In the genomic region with DNA sequence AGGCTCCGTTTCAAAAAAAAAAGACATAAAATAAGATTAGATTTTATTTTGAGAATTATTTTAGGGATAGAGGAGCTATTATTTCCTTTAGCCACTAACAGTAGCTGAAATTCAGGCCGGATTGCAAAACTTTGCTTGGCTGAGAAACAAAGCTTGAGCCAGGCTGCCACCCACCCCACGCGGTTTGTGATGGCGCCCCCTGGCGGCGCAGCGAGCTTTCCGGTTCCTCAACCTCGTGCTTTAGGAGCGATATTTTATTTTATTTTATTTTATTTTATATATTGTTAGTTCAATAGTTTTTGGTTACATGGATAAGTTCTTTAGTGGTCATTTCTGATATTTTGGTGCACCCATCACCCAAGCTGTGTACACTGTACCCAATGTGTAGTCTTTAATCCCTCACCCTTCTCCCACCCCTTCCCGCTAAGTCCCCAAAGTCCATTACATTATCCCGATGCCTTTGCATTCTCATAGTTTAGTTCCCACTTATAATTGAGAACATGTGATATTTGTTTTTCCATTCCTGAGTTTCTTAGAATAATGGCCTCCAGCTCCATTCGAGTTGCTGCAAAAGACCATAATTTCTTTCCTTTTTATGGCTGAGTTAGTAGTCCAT, we compare ENCODE assay signal across 8 cellular contexts. TPM values are rescaled to one million over a fixed set of nuclear protein-coding genes. Genes with fewer than 3 reads are reported as not detected.
DNase-seq lines count a peak whose midpoint lies in the region; ATAC-seq and TF ChIP-seq lines count a peak whose summit lies in the region.

No MANE protein-coding gene starts in this region.

- CTCF ChIA-PET in CD4-positive, alpha-beta T cell (lab: Charles Lee) = interaction anchor here (0.9 to 1.6 kb wide), 2 partner anchors 9 to 42 kb away, joined by 3 read pairs; no protein-coding TSS in a partner anchor
- CTCF ChIA-PET in activated naive CD4-positive, alpha-beta T cell treated with anti-CD3 and anti-CD28 coated beads for 36 hours (lab: Charles Lee) = interaction anchor here (0.5 to 3.5 kb wide), 37 partner anchors 9 to 1979 kb away, joined by 3 to 36 read pairs (median 4); no protein-coding TSS in a partner anchor

- H3K4me1 ChIP-seq in smooth muscle cell (ENCODE audit: low read depth) = no peaks in the 10 kb centered on the region
- peaks cover 15% of the 10 kb centered on the region for H3K4me1 ChIP-seq in mucosa of descending colon (ENCODE audit: low read depth)

- peak; percentile 48 for TF ChIP-seq CTCF in CD4-positive, alpha-beta T cell (IDR thresholded peaks at IDR 0.05)
- peak; percentile 51 for TF ChIP-seq CTCF in NB4 (IDR thresholded peaks at IDR 0.05; ENCODE audit: low read depth, low read length)
- peak; percentile 44 for TF ChIP-seq CTCF in neural crest cell (conservative IDR thresholded peaks at IDR 0.05)
- no peak for TF ChIP-seq CTCF in smooth muscle cell (IDR thresholded peaks at IDR 0.05; ENCODE audit: borderline replicate concordance, insufficient read depth, poor library complexity, severe bottlenecking)
- TF ChIP-seq CTCF in mucosa of descending colon (IDR thresholded peaks at IDR 0.05) = no peak

- no peak overlapping the region for H3K27ac ChIP-seq in CD4-positive, alpha-beta T cell (ENCODE audit: low read depth, low read length)
- no peak overlapping the region for H3K27ac ChIP-seq in smooth muscle cell (ENCODE audit: low read depth)

- no peaks in the 10 kb centered on the region for H3K79me2 ChIP-seq in smooth muscle cell (ENCODE audit: low read depth)

- no peaks in the 10 kb centered on the region for H3K9me3 Mint-ChIP-seq in CD4-positive, alpha-beta T cell
- no peaks in the 10 kb centered on the region for H3K9me3 Mint-ChIP-seq in activated naive CD4-positive, alpha-beta T cell treated with anti-CD3 and anti-CD28 coated beads for 36 hours
- peaks cover 21% of the 10 kb centered on the region for H3K9me3 Mint-ChIP-seq in neural crest cell

- TF ChIP-seq POLR2A in NB4 (IDR thresholded peaks at IDR 0.05; ENCODE audit: extremely low read depth, insufficient read length) = no peak

- H3K4me1 Mint-ChIP-seq in CD4-positive, alpha-beta T cell (ENCODE audit: low read depth) = peaks cover 5% of the 10 kb centered on the region
- peaks cover 4% of the 10 kb centered on the region for H3K4me1 Mint-ChIP-seq in activated naive CD4-positive, alpha-beta T cell treated with anti-CD3 and anti-CD28 coated beads for 36 hours (ENCODE audit: low read depth)
- no peaks in the 10 kb centered on the region for H3K4me1 Mint-ChIP-seq in neural crest cell

- H3K9me3 ChIP-seq in CD4-positive, alpha-beta T cell (ENCODE audit: control insufficient read depth, low read length) = no peaks in the 10 kb centered on the region
- H3K9me3 ChIP-seq in smooth muscle cell (replicated peaks; ENCODE audit: low read depth) (no peaks in the 10 kb centered on the region), mucosa of descending colon (no peaks in the 10 kb centered on the region)

- H4K20me1 ChIP-seq in smooth muscle cell (ENCODE audit: low read depth) = no peaks in the 10 kb centered on the region

- peaks cover 18% of the 10 kb centered on the region for H3K27me3 ChIP-seq in CD4-positive, alpha-beta T cell (ENCODE audit: control insufficient read depth, insufficient read depth, low read length)
- H3K27me3 ChIP-seq in smooth muscle cell (ENCODE audit: low read depth) = no peaks in the 10 kb centered on the region

- WGBS in smooth muscle cell (ENCODE audit: low lambda C conversion rate) = 52% methylated on average over 14 of the region's 14 CpGs

- POLR2A ChIA-PET in CD4-positive, alpha-beta T cell (lab: Charles Lee) = interaction anchor here (0.6 kb wide), 1 partner anchor 508 kb away, joined by 3 read pairs; no protein-coding TSS in a partner anchor

- intact Hi-C loops in CD4-positive, alpha-beta T cell (cut with DNase I, micrococcal nuclease) = no loop called here
- intact Hi-C loops in activated naive CD4-positive, alpha-beta T cell treated with anti-CD3 and anti-CD28 coated beads for 36 hours (cut with micrococcal nuclease) = no loop called here
- intact Hi-C loops in mucosa of descending colon (cut with DNase I, micrococcal nuclease) = no loop called here

- no peak for ATAC-seq in CD4-positive, alpha-beta T cell (ENCODE audit: poor library complexity)
- no peak for ATAC-seq in mucosa of descending colon

- H3K4me3 ChIP-seq in NB4 (ENCODE audit: low read depth, low read length) = no peak overlapping the region
- no peak overlapping the region for H3K4me3 ChIP-seq in smooth muscle cell
- H3K4me3 ChIP-seq in mucosa of descending colon = no peak overlapping the region

- no peak overlapping the region for H3K9ac ChIP-seq in smooth muscle cell (ENCODE audit: low read depth)

- H3K4me2 ChIP-seq in smooth muscle cell = no peak overlapping the region

- no peak overlapping the region for H3K4me3 Mint-ChIP-seq in CD4-positive, alpha-beta T cell
- H3K4me3 Mint-ChIP-seq in activated naive CD4-positive, alpha-beta T cell treated with anti-CD3 and anti-CD28 coated beads for 36 hours = no peak overlapping the region
- H3K4me3 Mint-ChIP-seq in neural crest cell = no peak overlapping the region

- H3K27me3 Mint-ChIP-seq in CD4-positive, alpha-beta T cell = peaks cover 50% of the 10 kb centered on the region
- peaks cover 10% of the 10 kb centered on the region for H3K27me3 Mint-ChIP-seq in activated naive CD4-positive, alpha-beta T cell treated with anti-CD3 and anti-CD28 coated beads for 36 hours (ENCODE audit: low read depth)
- H3K27me3 Mint-ChIP-seq in neural crest cell (ENCODE audit: low read depth) = no peaks in the 10 kb centered on the region

- H3K36me3 ChIP-seq in smooth muscle cell (ENCODE audit: low read depth) (no peaks in the 10 kb centered on the region), mucosa of descending colon (ENCODE audit: low read depth) (no peaks in the 10 kb centered on the region)

- no peaks in the 10 kb centered on the region for H3K36me3 Mint-ChIP-seq in CD4-positive, alpha-beta T cell (ENCODE audit: low read depth)
- H3K36me3 Mint-ChIP-seq in activated naive CD4-positive, alpha-beta T cell treated with anti-CD3 and anti-CD28 coated beads for 36 hours (ENCODE audit: low read depth) = no peaks in the 10 kb centered on the region
- H3K36me3 Mint-ChIP-seq in neural crest cell (ENCODE audit: low read depth) = peaks cover 11% of the 10 kb centered on the region

- H3K27ac Mint-ChIP-seq in CD4-positive, alpha-beta T cell = no peak overlapping the region
- H3K27ac Mint-ChIP-seq in activated naive CD4-positive, alpha-beta T cell treated with anti-CD3 and anti-CD28 coated beads for 36 hours = no peak overlapping the region
- no peak overlapping the region for H3K27ac Mint-ChIP-seq in neural crest cell (ENCODE audit: unreplicated experiment)

- H2AFZ ChIP-seq in smooth muscle cell (ENCODE audit: low read depth) = no peak overlapping the region

- no peaks in the 10 kb centered on the region for H3F3A ChIP-seq in smooth muscle cell (ENCODE audit: low read depth)

- DNase-seq in CD4-positive, alpha-beta T cell = peak in 9 of 10 experiments; percentile 12 to 60 (median 25)
- DNase-seq in NB4 (ENCODE audit: low read depth) = peak; percentile 44
- peak; percentile 66 for DNase-seq in activated naive CD4-positive, alpha-beta T cell treated with anti-CD3 and anti-CD28 coated beads for 36 hours
- DNase-seq in neural crest cell (ENCODE audit: low read depth, low spot score) = no peak
- DNase-seq in NK-92 (lab: John Stamatoyannopoulos, UW; ENCODE audit: unreplicated experiment) = no peak
- DNase-seq in smooth muscle cell (lab: John Stamatoyannopoulos, UW; ENCODE audit: unreplicated experiment) = no peak
- DNase-seq in mucosa of descending colon = no peak
- no peak for DNase-seq in KG1 (lab: John Stamatoyannopoulos, UW)

RNA-seq across cellular contexts. Expression of gene CEACAM4, which starts 19.8 kb away (rescaled TPM):
- total RNA-seq in CD4-positive, alpha-beta T cell = under 1 TPM; 0.36 to 0.84 TPM
- total RNA-seq in activated naive CD4-positive, alpha-beta T cell treated with anti-CD3 and anti-CD28 coated beads for 36 hours = not detected
- not detected in 2 replicates for total RNA-seq in neural crest cell
- total RNA-seq in smooth muscle cell = not detected in 2 replicates
- not detected in 2 replicates for polyA plus RNA-seq in smooth muscle cell
- total RNA-seq in mucosa of descending colon = 1 to 10 TPM in 1 of 3 donors, under 1 TPM in 1, not detected in 1; 0.25 to 1.2 TPM

RNA-seq across cellular contexts. Expression of gene CEACAM7, which starts 41.4 kb away (rescaled TPM):
- not detected for total RNA-seq in CD4-positive, alpha-beta T cell
- total RNA-seq in activated naive CD4-positive, alpha-beta T cell treated with anti-CD3 and anti-CD28 coated beads for 36 hours = not detected
- not detected in 2 replicates for total RNA-seq in neural crest cell
- not detected in 2 replicates for total RNA-seq in smooth muscle cell
- not detected in 2 replicates for polyA plus RNA-seq in smooth muscle cell
- 1,000 to 10,000 TPM in 2 of 3 donors, 100 to 1,000 TPM in 1; 753 to 3,639 (median 2,117) TPM for total RNA-seq in mucosa of descending colon

Comparison
In these comparisons a context has a peak if more than half of its experiments do, and no peak if none do; other contexts are left out.
1. DNase-seq: peak in CD4-positive, alpha-beta T cell (9 of 10), NB4 (single experiment) and activated naive CD4-positive, alpha-beta T cell treated with anti-CD3 and anti-CD28 coated beads for 36 hours (single experiment); none in neural crest cell (single experiment), NK-92 (single experiment), smooth muscle cell (single experiment), mucosa of descending colon (0 of 3) and KG1 (single experiment).
2. CTCF ChIP-seq: peak in CD4-positive, alpha-beta T cell (single experiment), NB4 (single experiment) and neural crest cell (single experiment); none in smooth muscle cell (single experiment) and mucosa of descending colon (single experiment).
3. RNA of gene CEACAM7, which starts 41.4 kb away (total RNA-seq): 753 to 3,639 TPM in mucosa of descending colon; not detected in CD4-positive, alpha-beta T cell, not detected in activated naive CD4-positive, alpha-beta T cell treated with anti-CD3 and anti-CD28 coated beads for 36 hours, not detected in neural crest cell and not detected in smooth muscle cell; every median in the first group is over 100 times any median in the second.